ENCODE assay signal across 10 cellular contexts in the genomic region with DNA sequence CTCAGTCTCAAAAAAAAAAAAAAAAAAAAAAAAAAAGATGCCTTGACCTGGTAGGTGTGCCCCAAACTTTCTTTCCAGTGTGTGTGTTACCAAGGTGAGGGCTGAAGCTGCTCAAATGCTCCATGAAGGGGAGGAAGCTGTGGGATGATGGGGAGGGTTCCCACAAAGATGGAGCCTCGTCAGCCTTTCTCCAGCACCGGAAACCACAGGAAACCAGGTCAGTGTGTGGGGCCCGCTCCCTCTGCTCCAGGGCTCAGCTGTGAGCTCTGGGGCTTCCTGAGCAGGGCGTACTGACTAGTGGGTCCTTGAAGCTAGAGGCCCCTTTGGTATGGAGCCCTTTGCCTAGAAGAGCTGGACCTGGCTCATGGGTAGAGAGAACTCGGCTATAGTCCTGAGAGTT. TPM values are rescaled to one million over a fixed set of nuclear protein-coding genes. Genes with fewer than 3 reads are reported as not detected.
A peak's percentile ranks its signal among the peaks of the same experiment; 100 is the strongest.
DNase-seq lines count a peak whose midpoint lies in the region; FAIRE-seq and TF ChIP-seq lines count a peak whose summit lies in the region.
"Had no signal": no experiment of that assay in that cellular context is flagged by ENCODE, and none has a peak within 500 bp of the region (broad histone marks: within the 10 kb centered on the region; RNA-seq: fewer than 3 reads in every experiment).

No MANE protein-coding gene starts in this region.

- no peaks in the 10 kb centered on the region for H3K27me3 ChIP-seq in endothelial cell of umbilical vein (ENCODE audit: control insufficient read depth in 2 of 2, insufficient read depth in 2 of 2, low read length in 2 of 2)
- H3K27me3 ChIP-seq in thymus (ENCODE audit: control insufficient read depth, insufficient read depth), result no peaks in the 10 kb centered on the region
- no peaks in the 10 kb centered on the region for H3K27me3 ChIP-seq in dorsolateral prefrontal cortex

- H3K9me1 ChIP-seq in endothelial cell of umbilical vein (replicated peaks; ENCODE audit: control insufficient read depth, extremely low read depth, insufficient read depth, low read length), result no peaks in the 10 kb centered on the region

- no TSS peak for BruUV-seq in endothelial cell of umbilical vein (replicated peaks; lab: Mats Ljungman, UMichigan)

- intact Hi-C loops in endothelial cell of umbilical vein (cut with micrococcal nuclease) (loop anchor here (1.0 kb wide), 1 partner anchor 14 kb away; no protein-coding TSS in a partner anchor), lower leg skin (cut with DNase I; ENCODE audit: low total_unique reads) (no loop called here), dorsolateral prefrontal cortex (cut with DNase I) (no loop called here)

- WGBS in thymus, result 8% methylated on average over 5 of the region's 5 CpGs
- WGBS in lower leg skin, 2 donors, result 52 to 53% methylated on average over 5 of the region's 5 CpGs

- H3K4me2 ChIP-seq in endothelial cell of umbilical vein (ENCODE audit: insufficient read depth, low read length), result peak overlapping the region; percentile 22

- no peak overlapping the region for H3K4me3 ChIP-seq in endothelial cell of umbilical vein (replicated peaks in 1 of 3; ENCODE audit: insufficient read depth in 1 of 3, low read depth in 1 of 3, low read length in 3 of 3)
- no peak overlapping the region for H3K4me3 ChIP-seq in thymus (ENCODE audit: low read length)
- H3K4me3 ChIP-seq in lower leg skin (ENCODE audit: low read depth, poor library complexity, severe bottlenecking), result no peak overlapping the region
- H3K4me3 ChIP-seq in dorsolateral prefrontal cortex, result no peak overlapping the region

- no peak overlapping the region for H3K9ac ChIP-seq in endothelial cell of umbilical vein (replicated peaks; ENCODE audit: extremely low read depth, insufficient read depth, low read length)

- FAIRE-seq in endothelial cell of umbilical vein (lab: Jason Lieb, UNC), result peak; percentile 91
- FAIRE-seq: A204.1 had no signal

- dilution Hi-C loops in endothelial cell of umbilical vein (cut with MboI; ENCODE audit: extremely low pct_ligation_motif_present, low sequenced_read_pairs), result no loop called here

- H3K27ac ChIP-seq in endothelial cell of umbilical vein (ENCODE audit: insufficient read depth, low read depth, low read length) (peak overlapping the region; percentile 4), thymus (ENCODE audit: low read depth) (peak overlapping the region; percentile 55), dorsolateral prefrontal cortex (peak overlapping the region in 1 of 59 donors; percentile 59)

- POLR2A ChIA-PET in endothelial cell of umbilical vein (lab: Charles Lee), result interaction anchor here (0.7 kb wide), 1 partner anchor 10 kb away, joined by 7 read pairs; no protein-coding TSS in a partner anchor

- TF ChIP-seq POLR2A in endothelial cell of umbilical vein (IDR thresholded peaks at IDR 0.05; ENCODE audit: low read depth, low read length) (no peak), lower leg skin (IDR thresholded peaks at IDR 0.05) (no peak)

- no peaks in the 10 kb centered on the region for H4K20me1 ChIP-seq in endothelial cell of umbilical vein (replicated peaks; ENCODE audit: control insufficient read depth, extremely low read depth, insufficient read depth, low read length)

- peaks cover 38% of the 10 kb centered on the region for H3K4me1 ChIP-seq in endothelial cell of umbilical vein (ENCODE audit: control insufficient read depth, extremely low read depth, insufficient read depth, low read length)
- peaks cover 21% of the 10 kb centered on the region for H3K4me1 ChIP-seq in thymus (ENCODE audit: control insufficient read depth, insufficient read depth, low read length)

- H3K9me3 ChIP-seq in endothelial cell of umbilical vein (replicated peaks; ENCODE audit: control insufficient read depth, insufficient read depth, low read length), result no peaks in the 10 kb centered on the region
- H3K9me3 ChIP-seq in thymus (ENCODE audit: control insufficient read depth), result no peaks in the 10 kb centered on the region

- CTCF ChIA-PET in endothelial cell of umbilical vein (lab: Charles Lee), result interaction anchor here (0.7 to 1.9 kb wide), 6 partner anchors 8 to 53 kb away, joined by 3 to 6 read pairs (median 4); no protein-coding TSS in a partner anchor

- H3K36me3 ChIP-seq in endothelial cell of umbilical vein (ENCODE audit: control insufficient read depth in 2 of 2, extremely low read depth in 1 of 2, insufficient read depth in 2 of 2, low read length in 2 of 2) (no peaks in the 10 kb centered on the region), thymus (ENCODE audit: control insufficient read depth, insufficient read depth) (no peaks in the 10 kb centered on the region)

- peak; percentile 64 for DNase-seq in activated CD8-positive, alpha-beta memory T cell treated with anti-CD3 and anti-CD28 coated beads for 24 hours
- DNase-seq in activated CD8-positive, alpha-beta memory T cell treated with anti-CD3 and anti-CD28 coated beads, Interleukin-2, amount 50 U/mL, for 4 hours, result no peak
- DNase-seq in activated CD4-positive, alpha-beta T cell treated with anti-CD3 and anti-CD28 coated beads, Interleukin-2, amount 50 U/mL, for 48 hours, result peak; percentile 49 to 67
- DNase-seq in endothelial cell of umbilical vein (ENCODE audit: low read depth, low spot score), result peak; percentile 59
- no peak for DNase-seq in OCI-M1 (lab: John Stamatoyannopoulos, UW)
- DNase-seq in lower leg skin (ENCODE audit: low spot score in 2 of 2), result no peak
- DNase-seq in dorsolateral prefrontal cortex, result no peak
- DNase-seq: SHP77 had no signal

- no peak for TF ChIP-seq CTCF in endothelial cell of umbilical vein (IDR thresholded peaks at IDR 0.05; ENCODE audit: extremely low read depth in 1 of 2, insufficient read depth in 1 of 2, low read depth in 1 of 2, low read length in 2 of 2)
- TF ChIP-seq CTCF in lower leg skin (IDR thresholded peaks at IDR 0.05), result no peak
- TF ChIP-seq CTCF in dorsolateral prefrontal cortex (IDR thresholded peaks at IDR 0.05 in 54 of 56, conservative IDR thresholded peaks at IDR 0.05 in 2 of 56; ENCODE audit: low read depth in 1 of 56, partially characterized antibody in 56 of 56), result no peak

- H2AFZ ChIP-seq in endothelial cell of umbilical vein (ENCODE audit: low read depth, low read length), result no peak overlapping the region

- no peaks in the 10 kb centered on the region for H3K79me2 ChIP-seq in endothelial cell of umbilical vein (ENCODE audit: control insufficient read depth, insufficient read depth, low read length)

RNA-seq across cellular contexts. Expression of gene IL17RE, which starts 0.7 kb away (rescaled TPM):
- total RNA-seq in endothelial cell of umbilical vein (1.2 and 1.5 TPM in 2 replicates), lower leg skin (100 to 1,000 TPM in 1 of 4 donors, 10 to 100 TPM in 3; 71.1 to 117 (median 81.1) TPM), dorsolateral prefrontal cortex (1 to 10 TPM in 102 of 120 experiments, under 1 TPM in 18; 0.36 to 5.5 (median 1.5) TPM)
- polyA plus RNA-seq in endothelial cell of umbilical vein (1.3 and 1.6 TPM in 2 replicates), thymus (3.6 TPM)
- 0.94 and 1.9 TPM in 2 replicates for polyA plus RNA-seq in endothelial cell of umbilical vein (2011; cell fraction: cytosol; rRNA removed)
- polyA plus RNA-seq in endothelial cell of umbilical vein (2011; cell fraction: nucleus; rRNA removed), result 4.1 and 4.9 TPM in 2 replicates
- 0.40 and 0.64 TPM in 2 replicates for polyA plus RNA-seq in endothelial cell of umbilical vein (2012)
- 1.2 and 2.1 TPM in 2 replicates for polyA minus RNA-seq in endothelial cell of umbilical vein
- polyA minus RNA-seq in endothelial cell of umbilical vein (2011; cell fraction: cytosol; rRNA and poly(A)+ RNA removed), result 0.41 TPM
- 1.3 and 1.4 TPM in 2 replicates for polyA minus RNA-seq in endothelial cell of umbilical vein (2011; cell fraction: nucleus; rRNA and poly(A)+ RNA removed)

RNA-seq across cellular contexts. Expression of gene JAGN1, which starts 11.6 kb away (rescaled TPM):
- total RNA-seq in endothelial cell of umbilical vein, result 29.6 and 31.4 TPM in 2 replicates
- polyA plus RNA-seq in endothelial cell of umbilical vein, result 46.5 and 50.1 TPM in 2 replicates
- 31.9 and 35.0 TPM in 2 replicates for polyA plus RNA-seq in endothelial cell of umbilical vein (2011; cell fraction: cytosol; rRNA removed)
- 14.3 and 15.5 TPM in 2 replicates for polyA plus RNA-seq in endothelial cell of umbilical vein (2011; cell fraction: nucleus; rRNA removed)
- polyA plus RNA-seq in endothelial cell of umbilical vein (2012), result 23.1 and 35.2 TPM in 2 replicates
- polyA minus RNA-seq in endothelial cell of umbilical vein, result 50.6 and 58.6 TPM in 2 replicates
- 43.1 TPM for polyA minus RNA-seq in endothelial cell of umbilical vein (2011; cell fraction: cytosol; rRNA and poly(A)+ RNA removed)
- polyA minus RNA-seq in endothelial cell of umbilical vein (2011; cell fraction: nucleus; rRNA and poly(A)+ RNA removed), result 10.1 and 14.6 TPM in 2 replicates
- 37.5 TPM for polyA plus RNA-seq in thymus
- total RNA-seq in lower leg skin, result 10 to 100 TPM; 39.2 to 70.6 (median 51.0) TPM
- total RNA-seq in dorsolateral prefrontal cortex, result 10 to 100 TPM; 11.2 to 25.9 (median 17.3) TPM

RNA-seq across cellular contexts. Expression of gene IL17RC, which starts 14.9 kb away (rescaled TPM):
- total RNA-seq in endothelial cell of umbilical vein (16.7 and 19.9 TPM in 2 replicates), lower leg skin (100 to 1,000 TPM in 3 of 4 donors, 10 to 100 TPM in 1; 95.5 to 155 (median 113) TPM), dorsolateral prefrontal cortex (10 to 100 TPM; 11.3 to 43.7 (median 21.9) TPM)
- polyA plus RNA-seq in endothelial cell of umbilical vein (18.7 and 22.3 TPM in 2 replicates), thymus (17.5 TPM)
- polyA plus RNA-seq in endothelial cell of umbilical vein (2011; cell fraction: cytosol; rRNA removed), result 13.8 and 17.6 TPM in 2 replicates
- 36.8 and 44.8 TPM in 2 replicates for polyA plus RNA-seq in endothelial cell of umbilical vein (2011; cell fraction: nucleus; rRNA removed)
- polyA plus RNA-seq in endothelial cell of umbilical vein (2012), result 10.6 and 12.5 TPM in 2 replicates
- 13.9 and 16.5 TPM in 2 replicates for polyA minus RNA-seq in endothelial cell of umbilical vein
- polyA minus RNA-seq in endothelial cell of umbilical vein (2011; cell fraction: cytosol; rRNA and poly(A)+ RNA removed), result 21.0 TPM
- 9.9 and 13.4 TPM in 2 replicates for polyA minus RNA-seq in endothelial cell of umbilical vein (2011; cell fraction: nucleus; rRNA and poly(A)+ RNA removed)

RNA-seq across cellular contexts. Expression of gene CIDEC, which starts 21.9 kb away (rescaled TPM):
- total RNA-seq in endothelial cell of umbilical vein (not detected in 2 replicates), lower leg skin (10 to 100 TPM in 2 of 4 donors, 1 to 10 TPM in 2; 2.8 to 23.7 (median 9.0) TPM), dorsolateral prefrontal cortex (1 to 10 TPM in 1 of 120 experiments, under 1 TPM in 9, not detected in 110; 0.40 to 1.9 (median 0.58) TPM)
- polyA plus RNA-seq in endothelial cell of umbilical vein (0.14 TPM in 1 of 2 replicates, not detected in the other), thymus (0.91 TPM)
- not detected in 2 replicates for polyA plus RNA-seq in endothelial cell of umbilical vein (2011; cell fraction: cytosol; rRNA removed)
- polyA plus RNA-seq in endothelial cell of umbilical vein (2011; cell fraction: nucleus; rRNA removed), result not detected in 2 replicates
- not detected in 2 replicates for polyA plus RNA-seq in endothelial cell of umbilical vein (2012)
- polyA minus RNA-seq in endothelial cell of umbilical vein, result not detected in 2 replicates
- polyA minus RNA-seq in endothelial cell of umbilical vein (2011; cell fraction: cytosol; rRNA and poly(A)+ RNA removed), result not detected
- not detected in 2 replicates for polyA minus RNA-seq in endothelial cell of umbilical vein (2011; cell fraction: nucleus; rRNA and poly(A)+ RNA removed)

RNA-seq across cellular contexts. Expression of gene CRELD1, which starts 31.7 kb away (rescaled TPM):
- 21.6 and 27.3 TPM in 2 replicates for total RNA-seq in endothelial cell of umbilical vein
- polyA plus RNA-seq in endothelial cell of umbilical vein, result 41.2 and 43.9 TPM in 2 replicates
- 36.7 and 38.8 TPM in 2 replicates for polyA plus RNA-seq in endothelial cell of umbilical vein (2011; cell fraction: cytosol; rRNA removed)
- 45.8 and 46.8 TPM in 2 replicates for polyA plus RNA-seq in endothelial cell of umbilical vein (2011; cell fraction: nucleus; rRNA removed)
- polyA plus RNA-seq in endothelial cell of umbilical vein (2012), result 16.0 and 28.7 TPM in 2 replicates
- 29.4 and 29.7 TPM in 2 replicates for polyA minus RNA-seq in endothelial cell of umbilical vein
- polyA minus RNA-seq in endothelial cell of umbilical vein (2011; cell fraction: cytosol; rRNA and poly(A)+ RNA removed), result 5.7 TPM
- polyA minus RNA-seq in endothelial cell of umbilical vein (2011; cell fraction: nucleus; rRNA and poly(A)+ RNA removed), result 7.5 and 7.8 TPM in 2 replicates
- polyA plus RNA-seq in thymus, result 36.4 TPM
- total RNA-seq in lower leg skin, result 10 to 100 TPM; 16.1 to 58.8 (median 28.3) TPM
- 100 to 1,000 TPM in 31 of 120 experiments, 10 to 100 TPM in 89; 53.2 to 167 (median 87.2) TPM for total RNA-seq in dorsolateral prefrontal cortex

Comparison
In these comparisons a context has a peak if more than half of its experiments do, and no peak if none do; other contexts are left out.
1. DNase-seq: peak in activated CD8-positive, alpha-beta memory T cell treated with anti-CD3 and anti-CD28 coated beads for 24 hours (single experiment), activated CD4-positive, alpha-beta T cell treated with anti-CD3 and anti-CD28 coated beads, Interleukin-2, amount 50 U/mL, for 48 hours (2 of 2) and endothelial cell of umbilical vein (single experiment); none in activated CD8-positive, alpha-beta memory T cell treated with anti-CD3 and anti-CD28 coated beads, Interleukin-2, amount 50 U/mL, for 4 hours (single experiment), OCI-M1 (single experiment), lower leg skin (0 of 2) and dorsolateral prefrontal cortex (0 of 10).
2. RNA of gene IL17RE, which starts 0.7 kb away (total RNA-seq): 71.1 to 117 TPM in lower leg skin; 0.36 to 5.5 TPM in dorsolateral prefrontal cortex and 1.2 to 1.5 TPM in endothelial cell of umbilical vein; every median in the first group is over 10 times any median in the second.